Comparison of ENCODE assay signal across 8 cellular contexts in genomic region chr9:706606-707451, GRCh38.
DNase-seq lines count a peak whose midpoint lies in the region; ATAC-seq, FAIRE-seq and TF ChIP-seq lines count a peak whose summit lies in the region.

No MANE protein-coding gene starts in this region.

- ATAC-seq in A549 (peak in 1 of 2 experiments; percentile 38; a peak in 1 of 6 replicates), GM21619 (IDR thresholded peaks at IDR 0.05; ENCODE audit: unreplicated experiment) (peak; percentile 68), right cardiac atrium (peak; percentile 76 to 83), GM18858 (IDR thresholded peaks at IDR 0.05; ENCODE audit: unreplicated experiment) (no peak), GM21447 (IDR thresholded peaks at IDR 0.05; ENCODE audit: unreplicated experiment) (no peak)

- POLR2A ChIA-PET in A549 (lab: Yijun Ruan, JAX), result no interaction called here

- no peak for FAIRE-seq in A549 (lab: Jason Lieb, UNC)

- no peaks in the 10 kb centered on the region for H3K9me3 ChIP-seq in A549
- H3K9me3 ChIP-seq in SJCRH30 (replicated peaks), result no peaks in the 10 kb centered on the region
- H3K9me3 ChIP-seq in right cardiac atrium (ENCODE audit: control insufficient read depth, low read length), result no peaks in the 10 kb centered on the region

- in situ Hi-C loops in astrocyte of the cerebellum (cut with HindIII; ENCODE audit: low sequenced_read_pairs), result no loop called here

- CTCF ChIA-PET in A549 (lab: Yijun Ruan, JAX), result interaction anchor here (0.8 to 1.0 kb wide), 2 partner anchors 10 to 57 kb away, joined by 3 read pairs; no protein-coding TSS in a partner anchor

- peak overlapping the region; percentile 58 for H3K4me2 ChIP-seq in A549

- H3K4me3 ChIP-seq in A549, result no peak overlapping the region
- peak overlapping the region; percentile 63 for H3K4me3 ChIP-seq in SJCRH30
- peak overlapping the region; percentile 41 for H3K4me3 ChIP-seq in astrocyte of the cerebellum (ENCODE audit: low read depth, low read length)
- peak overlapping the region; percentile 30 for H3K4me3 ChIP-seq in right cardiac atrium (ENCODE audit: low read length)

- no peak for TF ChIP-seq RAD21 in A549 (conservative IDR thresholded peaks at IDR 0.05 in 1 of 2, IDR thresholded peaks at IDR 0.05 in 1 of 2)

- H3K36me3 ChIP-seq in SJCRH30, result peaks cover 7% of the 10 kb centered on the region; the same call in 1 of the 2 replicates

- TF ChIP-seq CTCF in A549 (IDR thresholded peaks at IDR 0.05) (no peak), astrocyte of the cerebellum (IDR thresholded peaks at IDR 0.05; ENCODE audit: low read depth, low read length, missing control alignments) (no peak)

- DNase-seq in A549 (ENCODE audit: low read depth in 1 of 2, low spot score in 1 of 2), result no peak
- DNase-seq in SJCRH30, result peak; percentile 65 to 75
- no peak for DNase-seq in astrocyte of the cerebellum (ENCODE audit: low read depth)
- DNase-seq in right cardiac atrium, result peak; percentile 79 to 87 (median 85)
- peak; percentile 78 for DNase-seq in pons (ENCODE audit: low spot score)

- H3K27ac ChIP-seq in A549, result peak overlapping the region; percentile 41 to 75
- H3K27ac ChIP-seq in SJCRH30, result peak overlapping the region; percentile 67
- peak overlapping the region; percentile 88 for H3K27ac ChIP-seq in right cardiac atrium (ENCODE audit: low read length)

- H3K27me3 ChIP-seq in SJCRH30, result no peaks in the 10 kb centered on the region
- no peaks in the 10 kb centered on the region for H3K27me3 ChIP-seq in right cardiac atrium (ENCODE audit: control insufficient read depth, insufficient read depth)

- no peak for TF ChIP-seq EP300 in A549 (IDR thresholded peaks at IDR 0.05)

- H3K4me1 ChIP-seq in A549 (peaks cover 34% of the 10 kb centered on the region), SJCRH30 (no peaks in the 10 kb centered on the region), right cardiac atrium (ENCODE audit: control insufficient read depth, insufficient read depth, low read length) (peaks cover 8% of the 10 kb centered on the region)

- WGBS in A549 (ENCODE audit: missing lambda C conversion rate), result 91% methylated on average over 41 of the region's 51 CpGs
- WGBS in right cardiac atrium, result 3% methylated on average over 51 of the region's 51 CpGs

- no peak for TF ChIP-seq POLR2A in A549 (IDR thresholded peaks at IDR 0.05; ENCODE audit: low read length)

- intact Hi-C loops in right cardiac atrium (cut with DNase I), result no loop called here

TF ChIP-seq in A549, 52 proteins besides CTCF, POLR2A, EP300 and RAD21:
- no peak for TF ChIP-seq ELK1 (IDR thresholded peaks at IDR 0.05; ENCODE audit: low read depth, low read length)

Comparison
In these comparisons a context has a peak if more than half of its experiments do, and no peak if none do; other contexts are left out.
1. ATAC-seq: peak in GM21619 (single experiment) and right cardiac atrium (2 of 2); none in GM18858 (single experiment) and GM21447 (single experiment).
2. DNase-seq: peak in SJCRH30 (2 of 2), right cardiac atrium (3 of 3) and pons (single experiment); none in A549 (0 of 2) and astrocyte of the cerebellum (single experiment).
3. Peak in every context shown above with its lines, with median percentiles within 50 percentile points of each other: H3K27ac ChIP-seq.